In genomic region chr6:167307342-167307955, GRCh38 we compare ENCODE assay signal across 1 cellular context.
TF ChIP-seq lines count a peak whose summit lies in the region.

No MANE protein-coding gene starts in this region.

TF ChIP-seq in HepG2, 621 proteins besides CTCF, POLR2A, EP300 and RAD21 (continued from another document):
- TF ChIP-seq ZNF142 (CRISPR knock-in tag; IDR thresholded peaks at IDR 0.05) (no peak), ZNF234 (CRISPR knock-in tag; conservative IDR thresholded peaks at IDR 0.05) (no peak), ZNF343 (CRISPR knock-in tag; IDR thresholded peaks at IDR 0.05) (no peak), ZBTB7B (CRISPR knock-in tag; IDR thresholded peaks at IDR 0.05) (no peak), ZNF501 (CRISPR knock-in tag; IDR thresholded peaks at IDR 0.05) (no peak), TEAD2 (CRISPR knock-in tag; IDR thresholded peaks at IDR 0.05) (no peak), ATM (IDR thresholded peaks at IDR 0.05; ENCODE audit: borderline replicate concordance) (no peak), FOXO4 (CRISPR knock-in tag; conservative IDR thresholded peaks at IDR 0.05) (0 out of 2 replicates have a peak, but pooled peaks have one; percentile 80), ZNF598 (CRISPR knock-in tag; IDR thresholded peaks at IDR 0.05; ENCODE audit: borderline replicate concordance) (no peak), ZNF567 (CRISPR knock-in tag; IDR thresholded peaks at IDR 0.05; ENCODE audit: borderline replicate concordance) (peak; percentile 73; the same call in 1 of the 2 replicates), HES4 (CRISPR knock-in tag; IDR thresholded peaks at IDR 0.05; ENCODE audit: borderline replicate concordance) (peak; percentile 24; the same call in 1 of the 2 replicates), ZNF10 (CRISPR knock-in tag; IDR thresholded peaks at IDR 0.05; ENCODE audit: borderline replicate concordance, low read depth) (no peak), ZNF749 (CRISPR knock-in tag; IDR thresholded peaks at IDR 0.05; ENCODE audit: borderline replicate concordance) (no peak), PRPF4 (IDR thresholded peaks at IDR 0.05; ENCODE audit: low read depth, low read length, poor library complexity, severe bottlenecking) (no peak), ZNF746 (CRISPR knock-in tag; IDR thresholded peaks at IDR 0.05) (no peak), MAFF (IDR thresholded peaks at IDR 0.05; ENCODE audit: low read depth, low read length) (no peak), ZNF766 (CRISPR knock-in tag; IDR thresholded peaks at IDR 0.05; ENCODE audit: borderline replicate concordance) (no peak)
- TF ChIP-seq, protein P1, sequence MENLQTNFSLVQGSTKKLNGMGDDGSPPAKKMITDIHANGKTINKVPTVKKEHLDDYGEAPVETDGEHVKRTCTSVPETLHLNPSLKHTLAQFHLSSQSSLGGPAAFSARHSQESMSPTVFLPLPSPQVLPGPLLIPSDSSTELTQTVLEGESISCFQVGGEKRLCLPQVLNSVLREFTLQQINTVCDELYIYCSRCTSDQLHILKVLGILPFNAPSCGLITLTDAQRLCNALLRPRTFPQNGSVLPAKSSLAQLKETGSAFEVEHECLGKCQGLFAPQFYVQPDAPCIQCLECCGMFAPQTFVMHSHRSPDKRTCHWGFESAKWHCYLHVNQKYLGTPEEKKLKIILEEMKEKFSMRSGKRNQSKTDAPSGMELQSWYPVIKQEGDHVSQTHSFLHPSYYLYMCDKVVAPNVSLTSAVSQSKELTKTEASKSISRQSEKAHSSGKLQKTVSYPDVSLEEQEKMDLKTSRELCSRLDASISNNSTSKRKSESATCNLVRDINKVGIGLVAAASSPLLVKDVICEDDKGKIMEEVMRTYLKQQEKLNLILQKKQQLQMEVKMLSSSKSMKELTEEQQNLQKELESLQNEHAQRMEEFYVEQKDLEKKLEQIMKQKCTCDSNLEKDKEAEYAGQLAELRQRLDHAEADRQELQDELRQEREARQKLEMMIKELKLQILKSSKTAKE (CRISPR knock-in tag; IDR thresholded peaks at IDR 0.05; ENCODE audit: borderline replicate concordance) = no peak
TF ChIP-seq in HepG2: peak in this region for 10.
